25 cellular contexts compared by ENCODE assay signal in genomic region chr2:2688231-2688630, GRCh38.
A peak's percentile ranks its signal among the peaks of the same experiment; 100 is the strongest.
DNase-seq lines count a peak whose midpoint lies in the region; ATAC-seq and TF ChIP-seq lines count a peak whose summit lies in the region.
"Had no signal": no experiment of that assay in that cellular context is flagged by ENCODE, and none has a peak within 500 bp of the region (broad histone marks: within the 10 kb centered on the region; RNA-seq: fewer than 3 reads in every experiment).

No MANE protein-coding gene starts in this region.

- H3K9me2 ChIP-seq in Loucy (replicated peaks; ENCODE audit: low read depth, low read length), result no peaks in the 10 kb centered on the region

- no peaks in the 10 kb centered on the region for H3K9me3 ChIP-seq in Loucy (ENCODE audit: insufficient read depth, low read depth, low read length)
- no peaks in the 10 kb centered on the region for H3K9me3 ChIP-seq in upper lobe of left lung
- H3K9me3 ChIP-seq: Peyer's patch had no signal

- DNase-seq in NCI-H748 (lab: John Stamatoyannopoulos, UW; ENCODE audit: unreplicated experiment) (peak; percentile 31), NCI-H748 treated with DMSO at 0.1 percent for 48 hours (lab: John Stamatoyannopoulos, UW) (no peak), upper lobe of left lung (no peak), NCI-H2227 (lab: John Stamatoyannopoulos, UW; ENCODE audit: unreplicated experiment) (no peak)
- DNase-seq in activated naive CD8-positive, alpha-beta T cell treated with anti-CD3 and anti-CD28 coated beads, Interleukin-2, amount 50 U/mL, for 24 hours, result no peak
- peak in 2 of 10 donors; percentile 26 to 29 for DNase-seq in naive thymus-derived CD8-positive, alpha-beta T cell
- DNase-seq: CD4-positive, CD25-positive, alpha-beta regulatory T cell; COR-L47; DMS79; EL; GDM1; H9; KBM-7; MM.1S; NCI-H1694; NCI-H2029 treated with DMSO at 0.1 percent for 48 hours; NCI-H226; NCI-H524 treated with DMSO at 0.1 percent for 48 hours; OCI-M1; SHP77 treated with DMSO at 0.1 percent for 48 hours had no signal

- WGBS in upper lobe of left lung, 2 donors, result 45 to 49% methylated on average over 5 to 7 of the region's 7 CpGs

- H3K79me2 ChIP-seq in Loucy (ENCODE audit: insufficient read depth, low read length), result no peaks in the 10 kb centered on the region

- TF ChIP-seq EP300 in upper lobe of left lung (IDR thresholded peaks at IDR 0.05), result no peak

- POLR2A ChIA-PET in naive thymus-derived CD8-positive, alpha-beta T cell (lab: Charles Lee), result interaction anchor here (0.9 kb wide), 1 partner anchor 42 kb away, joined by 3 read pairs; no protein-coding TSS in a partner anchor

- H3F3A ChIP-seq in Loucy (ENCODE audit: low read depth), result no peaks in the 10 kb centered on the region

- peak overlapping the region; percentile 67 for H3K4me3 ChIP-seq in Loucy (ENCODE audit: low read length, poor library complexity, severe bottlenecking)
- no peak overlapping the region for H3K4me3 ChIP-seq in upper lobe of left lung
- H3K4me3 ChIP-seq: GM12878, GM23338, Peyer's patch had no signal

- H3K4me1 ChIP-seq in Loucy (ENCODE audit: insufficient read depth, low read length, poor library complexity, severe bottlenecking), result peaks cover 87% of the 10 kb centered on the region
- no peaks in the 10 kb centered on the region for H3K4me1 ChIP-seq in upper lobe of left lung
- H3K4me1 ChIP-seq: Peyer's patch had no signal

- no peaks in the 10 kb centered on the region for H3K27me3 ChIP-seq in Loucy (ENCODE audit: insufficient read depth, low read length, poor library complexity, severe bottlenecking)
- no peaks in the 10 kb centered on the region for H3K27me3 ChIP-seq in upper lobe of left lung
- H3K27me3 ChIP-seq: Peyer's patch had no signal

- H4K20me1 ChIP-seq in Loucy (ENCODE audit: insufficient read depth, low read length, poor library complexity, severe bottlenecking), result no peaks in the 10 kb centered on the region

- H3K4me3 Mint-ChIP-seq in activated naive CD8-positive, alpha-beta T cell, result peak overlapping the region; percentile 38
- H3K4me3 Mint-ChIP-seq in activated naive CD8-positive, alpha-beta T cell treated with anti-CD3 and anti-CD28 coated beads, Interleukin-2, amount 50 U/mL, for 24 hours, result no peak overlapping the region
- H3K4me3 Mint-ChIP-seq in naive thymus-derived CD8-positive, alpha-beta T cell, result peak overlapping the region in 6 of 10 donors; percentile 12 to 72 (median 42)
- H3K4me3 Mint-ChIP-seq: CD4-positive, CD25-positive, alpha-beta regulatory T cell; GM23338; H9 had no signal

- TF ChIP-seq POLR2A in upper lobe of left lung (IDR thresholded peaks at IDR 0.05), result no peak

- H3K9me3 Mint-ChIP-seq in activated naive CD8-positive, alpha-beta T cell (ENCODE audit: low read depth), result no peaks in the 10 kb centered on the region
- no peaks in the 10 kb centered on the region for H3K9me3 Mint-ChIP-seq in activated naive CD8-positive, alpha-beta T cell treated with anti-CD3 and anti-CD28 coated beads, Interleukin-2, amount 50 U/mL, for 24 hours
- no peaks in the 10 kb centered on the region for H3K9me3 Mint-ChIP-seq in naive thymus-derived CD8-positive, alpha-beta T cell
- H3K9me3 Mint-ChIP-seq: CD4-positive, CD25-positive, alpha-beta regulatory T cell; GM23338 had no signal

- no peak overlapping the region for H3K27ac ChIP-seq in upper lobe of left lung
- H3K27ac ChIP-seq: Peyer's patch had no signal

- TF ChIP-seq CTCF in Loucy (conservative IDR thresholded peaks at IDR 0.05; ENCODE audit: low read length) (no peak), upper lobe of left lung (IDR thresholded peaks at IDR 0.05) (no peak)

- no peak overlapping the region for H3K27ac Mint-ChIP-seq in activated naive CD8-positive, alpha-beta T cell
- no peak overlapping the region for H3K27ac Mint-ChIP-seq in activated naive CD8-positive, alpha-beta T cell treated with anti-CD3 and anti-CD28 coated beads, Interleukin-2, amount 50 U/mL, for 24 hours
- peak overlapping the region in 5 of 10 donors; percentile 24 to 74 (median 53) for H3K27ac Mint-ChIP-seq in naive thymus-derived CD8-positive, alpha-beta T cell
- H3K27ac Mint-ChIP-seq: GM23338, H9 had no signal

- H3K4me2 ChIP-seq in Loucy (ENCODE audit: low read depth, low read length, poor library complexity, severe bottlenecking), result peak overlapping the region; percentile 94
- H3K4me2 ChIP-seq: GM23338 had no signal

- no peak for ATAC-seq in activated naive CD8-positive, alpha-beta T cell treated with anti-CD3 and anti-CD28 coated beads, Interleukin-2, amount 50 U/mL, for 24 hours
- peak; percentile 46 to 73 for ATAC-seq in naive thymus-derived CD8-positive, alpha-beta T cell
- no peak for ATAC-seq in upper lobe of left lung (ENCODE audit: low FRiP score in 2 of 2)
- ATAC-seq: GM12878, GM23338 had no signal

- no peaks in the 10 kb centered on the region for H3K36me3 Mint-ChIP-seq in activated naive CD8-positive, alpha-beta T cell
- no peaks in the 10 kb centered on the region for H3K36me3 Mint-ChIP-seq in activated naive CD8-positive, alpha-beta T cell treated with anti-CD3 and anti-CD28 coated beads, Interleukin-2, amount 50 U/mL, for 24 hours (ENCODE audit: low read depth)
- no peaks in the 10 kb centered on the region for H3K36me3 Mint-ChIP-seq in naive thymus-derived CD8-positive, alpha-beta T cell
- H3K36me3 Mint-ChIP-seq: CD4-positive, CD25-positive, alpha-beta regulatory T cell had no signal

- H2AFZ ChIP-seq in Loucy (ENCODE audit: low read length), result no peak overlapping the region
- H2AFZ ChIP-seq: GM23338 had no signal

- H3K27me3 Mint-ChIP-seq in activated naive CD8-positive, alpha-beta T cell, result no peaks in the 10 kb centered on the region
- peaks cover 1% of the 10 kb centered on the region for H3K27me3 Mint-ChIP-seq in activated naive CD8-positive, alpha-beta T cell treated with anti-CD3 and anti-CD28 coated beads, Interleukin-2, amount 50 U/mL, for 24 hours
- H3K27me3 Mint-ChIP-seq in naive thymus-derived CD8-positive, alpha-beta T cell, result peaks cover 0 to 3% (median 0%) of the 10 kb centered on the region in 5 donors

- H3K4me1 Mint-ChIP-seq in activated naive CD8-positive, alpha-beta T cell (ENCODE audit: low read depth), result peaks cover 70% of the 10 kb centered on the region
- peaks cover 35% of the 10 kb centered on the region for H3K4me1 Mint-ChIP-seq in activated naive CD8-positive, alpha-beta T cell treated with anti-CD3 and anti-CD28 coated beads, Interleukin-2, amount 50 U/mL, for 24 hours
- H3K4me1 Mint-ChIP-seq in naive thymus-derived CD8-positive, alpha-beta T cell, result peaks cover 41 to 76% (median 63%) of the 10 kb centered on the region in 4 donors

- H3K36me3 ChIP-seq in Loucy (ENCODE audit: insufficient read depth, low read length), result no peaks in the 10 kb centered on the region
- H3K36me3 ChIP-seq in upper lobe of left lung, result no peaks in the 10 kb centered on the region
- H3K36me3 ChIP-seq: Peyer's patch had no signal

- H3K9ac ChIP-seq in Loucy (ENCODE audit: low read depth, low read length, poor library complexity, severe bottlenecking), result peak overlapping the region; percentile 84

Comparison
In these comparisons a context has a peak if more than half of its experiments do, and no peak if none do; other contexts are left out.
1. ATAC-seq: peak in naive thymus-derived CD8-positive, alpha-beta T cell (2 of 2); none in activated naive CD8-positive, alpha-beta T cell treated with anti-CD3 and anti-CD28 coated beads, Interleukin-2, amount 50 U/mL, for 24 hours (single experiment) and upper lobe of left lung (0 of 2).